9 cellular contexts compared by ENCODE assay signal in the genomic region with DNA sequence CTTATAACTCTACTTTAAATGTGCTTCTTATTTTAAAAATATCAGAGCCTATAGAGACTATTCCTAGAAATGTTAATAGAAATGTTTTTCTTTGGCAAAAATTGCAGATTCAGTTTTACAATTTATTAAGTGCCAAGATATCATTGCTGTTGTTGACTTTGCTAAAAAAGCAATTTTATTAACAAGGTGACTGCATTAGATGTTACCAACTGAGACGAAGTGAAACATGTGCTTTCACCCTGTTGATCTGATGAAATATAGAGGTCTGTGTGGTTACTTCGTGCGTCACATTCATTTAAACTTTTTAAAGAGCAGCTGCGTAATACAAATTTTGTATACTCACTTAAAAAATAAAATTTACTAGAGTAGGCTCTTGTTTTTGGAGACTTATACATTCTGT.
DNase-seq lines count a peak whose midpoint lies in the region; TF ChIP-seq lines count a peak whose summit lies in the region.
"Had no signal": no experiment of that assay in that cellular context is flagged by ENCODE, and none has a peak within 500 bp of the region (broad histone marks: within the 10 kb centered on the region; RNA-seq: fewer than 3 reads in every experiment).

No MANE protein-coding gene starts in this region.

- intact Hi-C loops in prostate gland (cut with DNase I): loop anchor here (10.0 kb wide), 1 partner anchor 339 kb away; no protein-coding TSS in a partner anchor

- H3K36me3 ChIP-seq in prostate gland (no peaks in the 10 kb centered on the region), Karpas-422 (ENCODE audit: insufficient read depth, low read length) (no peaks in the 10 kb centered on the region)

- no peak for TF ChIP-seq CTCF in fibroblast of mammary gland (conservative IDR thresholded peaks at IDR 0.05; ENCODE audit: control insufficient read depth, insufficient read depth, low read depth, low read length)
- no peak for TF ChIP-seq CTCF in prostate gland (IDR thresholded peaks at IDR 0.05)

- WGBS in prostate gland: 5% methylated on average over 4 of the region's 4 CpGs

- no peak overlapping the region for H3K4me2 ChIP-seq in Karpas-422 (ENCODE audit: low read depth, low read length, poor library complexity, severe bottlenecking)

- H3K9me3 ChIP-seq in prostate gland: no peaks in the 10 kb centered on the region
- no peaks in the 10 kb centered on the region for H3K9me3 ChIP-seq in Karpas-422 (ENCODE audit: low read length)

- H3K79me2 ChIP-seq in Karpas-422 (ENCODE audit: low read length): no peaks in the 10 kb centered on the region

- H3K27me3 ChIP-seq in prostate gland (replicated peaks; ENCODE audit: insufficient read depth) (no peaks in the 10 kb centered on the region), Karpas-422 (ENCODE audit: low read length) (no peaks in the 10 kb centered on the region)

- H3K27ac ChIP-seq in prostate gland (peak overlapping the region; percentile 69 to 78), Karpas-422 (ENCODE audit: low read length) (no peak overlapping the region)

- no peak overlapping the region for H2AFZ ChIP-seq in Karpas-422 (ENCODE audit: low read length)

- H3K4me3 ChIP-seq in fibroblast of mammary gland (ENCODE audit: control insufficient read depth, low read depth, low read length): peak overlapping the region; percentile 65
- peak overlapping the region; percentile 24 to 36 for H3K4me3 ChIP-seq in prostate gland
- no peak overlapping the region for H3K4me3 ChIP-seq in Karpas-422 (ENCODE audit: low read length)

- H4K20me1 ChIP-seq in Karpas-422 (ENCODE audit: insufficient read depth, low read depth, low read length): no peaks in the 10 kb centered on the region

- DNase-seq in ELR (ENCODE audit: low read depth) (peak; percentile 69), OCI-M1 (lab: John Stamatoyannopoulos, UW) (peak; percentile 80), fibroblast of mammary gland (ENCODE audit: low read depth) (peak; percentile 89), prostate gland (ENCODE audit: low spot score) (no peak), NCI-H2029 (lab: John Stamatoyannopoulos, UW) (no peak), NCI-H2029 treated with DMSO at 0.1 percent for 48 hours (lab: John Stamatoyannopoulos, UW) (no peak), NCI-H2196 treated with DMSO at 0.1 percent for 48 hours (lab: John Stamatoyannopoulos, UW; ENCODE audit: unreplicated experiment) (no peak), Karpas-422 (no peak)
- DNase-seq: activated CD4-positive, alpha-beta memory T cell treated with anti-CD3 and anti-CD28 coated beads, Interleukin-2, amount 10 ng/mL, durations not matched to agents 7 days and 5 days had no signal

- TF ChIP-seq POLR2A in prostate gland (IDR thresholded peaks at IDR 0.05): no peak

- H3K4me1 ChIP-seq in prostate gland (replicated peaks): no peaks in the 10 kb centered on the region
- peaks cover 18% of the 10 kb centered on the region for H3K4me1 ChIP-seq in Karpas-422 (ENCODE audit: low read length)

- no peaks in the 10 kb centered on the region for H3K9me2 ChIP-seq in Karpas-422 (replicated peaks; ENCODE audit: insufficient read depth, low read length)

- no peak overlapping the region for H3K9ac ChIP-seq in Karpas-422 (ENCODE audit: low read length)

Comparison
In these comparisons a context has a peak if more than half of its experiments do, and no peak if none do; other contexts are left out.
1. DNase-seq: peak in ELR (single experiment), OCI-M1 (single experiment) and fibroblast of mammary gland (single experiment); none in prostate gland (single experiment), NCI-H2029 (single experiment), NCI-H2029 treated with DMSO at 0.1 percent for 48 hours (single experiment), NCI-H2196 treated with DMSO at 0.1 percent for 48 hours (single experiment) and Karpas-422 (single experiment).